ENCODE assay signal across 9 cellular contexts in genomic region chr17:45228985-45229517, GRCh38. TPM values are rescaled to one million over a fixed set of nuclear protein-coding genes. Genes with fewer than 3 reads are reported as not detected.
DNase-seq lines count a peak whose midpoint lies in the region; ATAC-seq, FAIRE-seq and TF ChIP-seq lines count a peak whose summit lies in the region.
"Had no signal": no experiment of that assay in that cellular context is flagged by ENCODE, and none has a peak within 500 bp of the region (broad histone marks: within the 10 kb centered on the region; RNA-seq: fewer than 3 reads in every experiment).

No MANE protein-coding gene starts in this region.

- CTCF ChIA-PET in activated naive CD4-positive, alpha-beta T cell treated with anti-CD3 and anti-CD28 coated beads, Interleukin-2, amount 10 ng/mL, durations not matched to agents 7 days and 5 days (lab: Charles Lee) = interaction anchor here (0.8 to 10.3 kb wide), 5 partner anchors 9 to 157 kb away, joined by 3 to 276 read pairs (median 5); partner anchors contain the start of genes ACBD4 and FMNL1

- peak overlapping the region; percentile 46 for H3K9ac ChIP-seq in SK-N-MC (ENCODE audit: insufficient read length)

- H3K4me3 Mint-ChIP-seq in activated naive CD4-positive, alpha-beta T cell treated with anti-CD3 and anti-CD28 coated beads, Interleukin-2, amount 10 ng/mL, durations not matched to agents 7 days and 5 days = peak overlapping the region; percentile 100

- peak overlapping the region; percentile 96 for H3K4me3 ChIP-seq in GM12865 (ENCODE audit: low read depth, low read length)
- peak overlapping the region; percentile 47 for H3K4me3 ChIP-seq in SK-N-MC
- peak overlapping the region in 4 of 10 donors; percentile 5 to 70 (median 6) for H3K4me3 ChIP-seq in heart right ventricle
- peak overlapping the region in 1 of 2 donors; percentile 6 for H3K4me3 ChIP-seq in small intestine (ENCODE audit: low read depth in 1 of 2, low read length in 2 of 2)

- no peak for FAIRE-seq in small intestine (lab: Jason Lieb, UNC)

- H3K27me3 ChIP-seq in heart right ventricle = no peaks in the 10 kb centered on the region
- no peaks in the 10 kb centered on the region for H3K27me3 ChIP-seq in small intestine (ENCODE audit: control insufficient read depth in 2 of 2, insufficient read depth in 2 of 2, low read length in 2 of 2)

- H3K4me1 ChIP-seq in heart right ventricle (peaks cover 28 to 84% (median 69%) of the 10 kb centered on the region in 9 donors), small intestine (ENCODE audit: control insufficient read depth in 2 of 2, insufficient read depth in 1 of 2, low read depth in 1 of 2, low read length in 1 of 2) (peaks cover 0 to 3% of the 10 kb centered on the region in 2 donors)

- TF ChIP-seq CTCF in GM12865 (IDR thresholded peaks at IDR 0.05; ENCODE audit: insufficient read depth, low read depth, low read length, missing control alignments) = no peak
- no peak for TF ChIP-seq CTCF in heart right ventricle (IDR thresholded peaks at IDR 0.05)

- peaks cover 49% of the 10 kb centered on the region for H3K36me3 Mint-ChIP-seq in activated naive CD4-positive, alpha-beta T cell treated with anti-CD3 and anti-CD28 coated beads, Interleukin-2, amount 10 ng/mL, durations not matched to agents 7 days and 5 days

- peak; percentile 35 for ATAC-seq in HG02981 (IDR thresholded peaks at IDR 0.05; ENCODE audit: unreplicated experiment)
- peak; percentile 61 to 78 (median 74) for ATAC-seq in heart right ventricle

- H3K27me3 Mint-ChIP-seq in activated naive CD4-positive, alpha-beta T cell treated with anti-CD3 and anti-CD28 coated beads, Interleukin-2, amount 10 ng/mL, durations not matched to agents 7 days and 5 days = no peaks in the 10 kb centered on the region

- 67% methylated on average over 14 of the region's 14 CpGs for WGBS in heart right ventricle, 2 donors
- WGBS in small intestine, 3 donors = 36 to 59% (median 51%) methylated on average over 14 of the region's 14 CpGs

- intact Hi-C loops in heart right ventricle (cut with DNase I) = loop anchor here in 3 of 10 donors (10.0 kb wide), 2 partner anchors 46 to 86 kb away; partner anchors contain the start of gene MAP3K14 (in 1 of the 3)

- H3K36me3 ChIP-seq in SK-N-MC (ENCODE audit: insufficient read depth, low read length) (no peaks in the 10 kb centered on the region), heart right ventricle (peaks cover 0 to 24% (median 0%) of the 10 kb centered on the region in 9 donors), small intestine (ENCODE audit: control insufficient read depth in 2 of 2, insufficient read depth in 2 of 2, low read length in 2 of 2) (no peaks in the 10 kb centered on the region)

- H3K9me3 ChIP-seq in SK-N-MC (ENCODE audit: low read depth, low read length) (no peaks in the 10 kb centered on the region), heart right ventricle (no peaks in the 10 kb centered on the region), small intestine (ENCODE audit: control insufficient read depth, low read depth) (no peaks in the 10 kb centered on the region)

- H3K27ac ChIP-seq in SK-N-MC (0 out of 2 replicates have a peak overlapping the region, but pooled peaks have one; percentile 35), heart right ventricle (peak overlapping the region; percentile 22 to 91 (median 80)), small intestine (ENCODE audit: low read depth in 1 of 2, low read length in 1 of 2) (peak overlapping the region; percentile 82 to 90)
- H3K27ac ChIP-seq: VCaP had no signal

- peak overlapping the region; percentile 99 for H3K27ac Mint-ChIP-seq in activated naive CD4-positive, alpha-beta T cell treated with anti-CD3 and anti-CD28 coated beads, Interleukin-2, amount 10 ng/mL, durations not matched to agents 7 days and 5 days

- DNase-seq in GM12865 (ENCODE audit: low read depth) (peak; percentile 94), SK-N-MC (ENCODE audit: low read depth, low spot score) (no peak), heart right ventricle (peak; percentile 85 to 87), small intestine (peak; percentile 28), amniotic stem cell (lab: John Stamatoyannopoulos, UW) (no peak), D341Med (ENCODE audit: low spot score) (no peak)
- peak; percentile 85 for DNase-seq in activated naive CD4-positive, alpha-beta T cell treated with anti-CD3 and anti-CD28 coated beads, Interleukin-2, amount 10 ng/mL, durations not matched to agents 7 days and 5 days

- no peaks in the 10 kb centered on the region for H3K9me3 Mint-ChIP-seq in activated naive CD4-positive, alpha-beta T cell treated with anti-CD3 and anti-CD28 coated beads, Interleukin-2, amount 10 ng/mL, durations not matched to agents 7 days and 5 days

- H3K4me1 Mint-ChIP-seq in activated naive CD4-positive, alpha-beta T cell treated with anti-CD3 and anti-CD28 coated beads, Interleukin-2, amount 10 ng/mL, durations not matched to agents 7 days and 5 days = peaks cover 90% of the 10 kb centered on the region

RNA-seq across cellular contexts. Expression of gene FMNL1, which starts 7.4 kb away (rescaled TPM):
- total RNA-seq in heart right ventricle = 10 to 100 TPM in 5 of 10 donors, 1 to 10 TPM in 5; 6.3 to 28.7 (median 9.8) TPM
- polyA plus RNA-seq in heart right ventricle = 10 to 100 TPM in 1 of 2 donors, 1 to 10 TPM in 1; 5.3 to 11.1 TPM
- 10 to 100 TPM in 1 of 3 donors, 1 to 10 TPM in 2; 3.1 to 15.4 (median 8.3) TPM for polyA plus RNA-seq in small intestine

RNA-seq across cellular contexts. Expression of gene SPATA32, which starts 32.8 kb away (rescaled TPM):
- under 1 TPM in 2 of 10 donors, not detected in 8; 0.13 to 0.16 TPM for total RNA-seq in heart right ventricle
- polyA plus RNA-seq in heart right ventricle (not detected), small intestine (under 1 TPM in 1 of 3 donors, not detected in 2; 0.04 TPM)

Comparison
In these comparisons a context has a peak if more than half of its experiments do, and no peak if none do; other contexts are left out.
1. DNase-seq: peak in GM12865 (single experiment), activated naive CD4-positive, alpha-beta T cell treated with anti-CD3 and anti-CD28 coated beads, Interleukin-2, amount 10 ng/mL, durations not matched to agents 7 days and 5 days (single experiment), heart right ventricle (2 of 2) and small intestine (single experiment); none in SK-N-MC (single experiment), amniotic stem cell (single experiment) and D341Med (single experiment).
2. H3K27ac ChIP-seq: peak in every context shown above with its lines; median percentile 86 in small intestine; 80 in heart right ventricle; 35 in SK-N-MC.